ENCODE assay signal across 21 cellular contexts in genomic region chr6:134964451-134965203, GRCh38. TPM values are rescaled to one million over a fixed set of nuclear protein-coding genes. Genes with fewer than 3 reads are reported as not detected.
DNase-seq lines count a peak whose midpoint lies in the region; ATAC-seq, FAIRE-seq and TF ChIP-seq lines count a peak whose summit lies in the region.
"Had no signal": no experiment of that assay in that cellular context is flagged by ENCODE, and none has a peak within 500 bp of the region (broad histone marks: within the 10 kb centered on the region; RNA-seq: fewer than 3 reads in every experiment).

No MANE protein-coding gene starts in this region.

- no peak overlapping the region for H2AFZ ChIP-seq in endothelial cell of umbilical vein (ENCODE audit: low read depth, low read length)

- FAIRE-seq in endothelial cell of umbilical vein (lab: Jason Lieb, UNC), result peak; percentile 15
- FAIRE-seq: A549, GM18507, H54, RCC 7860 had no signal

- TF ChIP-seq POLR2A in endothelial cell of umbilical vein (IDR thresholded peaks at IDR 0.05; ENCODE audit: low read depth, low read length), result no peak

- H3K27ac Mint-ChIP-seq in Caco-2 (ENCODE audit: unreplicated experiment), result no peak overlapping the region
- H3K27ac Mint-ChIP-seq: CD8-positive, alpha-beta T cell; T-cell had no signal

- ATAC-seq in SK-N-SH treated with all-trans-retinoic acid at 6 μM for 48 hours, result peak; percentile 44; the same call in 1 of the 3 replicates
- ATAC-seq: A549; CD8-positive, alpha-beta T cell; T-cell had no signal

- POLR2A ChIA-PET in Caco-2 (lab: Charles Lee) (no interaction called here), HEK293 (lab: Yijun Ruan, JAX) (interaction anchor here (0.6 kb wide), 1 partner anchor 50 kb away, joined by 3 read pairs; no protein-coding TSS in a partner anchor), endothelial cell of umbilical vein (lab: Charles Lee) (interaction anchor here (0.6 kb wide), 1 partner anchor 799 kb away, joined by 4 read pairs; no protein-coding TSS in a partner anchor)

- H3K4me3 ChIP-seq in Caco-2 (ENCODE audit: low read depth, low read length) (no peak overlapping the region), HEK293 (ENCODE audit: low read depth, low read length) (no peak overlapping the region), endothelial cell of umbilical vein (replicated peaks in 1 of 3; ENCODE audit: insufficient read depth in 1 of 3, low read depth in 1 of 3, low read length in 3 of 3) (no peak overlapping the region)
- H3K4me3 ChIP-seq: A549, MG63 had no signal

- H3K36me3 Mint-ChIP-seq in Caco-2 (ENCODE audit: insufficient read depth, unreplicated experiment), result peaks cover 11% of the 10 kb centered on the region

- H3K27me3 Mint-ChIP-seq in Caco-2 (ENCODE audit: insufficient read depth, unreplicated experiment), result no peaks in the 10 kb centered on the region
- H3K27me3 Mint-ChIP-seq: T-cell had no signal

- no peaks in the 10 kb centered on the region for H3K79me2 ChIP-seq in endothelial cell of umbilical vein (ENCODE audit: control insufficient read depth, insufficient read depth, low read length)

- no peak for TF ChIP-seq CTCF in Caco-2 (IDR thresholded peaks at IDR 0.05; ENCODE audit: insufficient read depth in 1 of 2, low read depth in 1 of 2, low read length in 1 of 2, severe bottlenecking in 1 of 2, unreplicated experiment in 1 of 2)
- TF ChIP-seq CTCF in HEK293 (tag by site-specific recombination; IDR thresholded peaks at IDR 0.05), result no peak
- TF ChIP-seq CTCF in endothelial cell of umbilical vein (IDR thresholded peaks at IDR 0.05; ENCODE audit: extremely low read depth in 1 of 2, insufficient read depth in 1 of 2, low read depth in 1 of 2, low read length in 2 of 2), result no peak

- H3K9ac ChIP-seq in endothelial cell of umbilical vein (replicated peaks; ENCODE audit: extremely low read depth, insufficient read depth, low read length), result no peak overlapping the region

- BruUV-seq in Caco-2 (replicated peaks; lab: Mats Ljungman, UMichigan), result TSS peak; percentile 77
- BruUV-seq in endothelial cell of umbilical vein (replicated peaks; lab: Mats Ljungman, UMichigan), result TSS peak; percentile 70

- CTCF ChIA-PET in Caco-2 (lab: Charles Lee), result no interaction called here
- CTCF ChIA-PET in HEK293 (lab: Yijun Ruan, JAX), result interaction anchor here (0.6 to 1.0 kb wide), 3 partner anchors 29 to 124 kb away, joined by 3 read pairs; no protein-coding TSS in a partner anchor
- CTCF ChIA-PET in endothelial cell of umbilical vein (lab: Charles Lee), result interaction anchor here (0.5 to 2.1 kb wide), 6 partner anchors 24 to 843 kb away, joined by 3 to 6 read pairs (median 4); no protein-coding TSS in a partner anchor

- H3K4me3 Mint-ChIP-seq in Caco-2 (ENCODE audit: unreplicated experiment), result no peak overlapping the region
- H3K4me3 Mint-ChIP-seq: CD8-positive, alpha-beta T cell; T-cell had no signal

- H3K4me2 ChIP-seq in endothelial cell of umbilical vein (ENCODE audit: insufficient read depth, low read length), result no peak overlapping the region
- H3K4me2 ChIP-seq: A549 had no signal

- no peaks in the 10 kb centered on the region for H3K9me3 ChIP-seq in Caco-2
- no peaks in the 10 kb centered on the region for H3K9me3 ChIP-seq in HEK293 (ENCODE audit: control insufficient read depth, insufficient read depth, low read depth, low read length)
- no peaks in the 10 kb centered on the region for H3K9me3 ChIP-seq in endothelial cell of umbilical vein (replicated peaks; ENCODE audit: control insufficient read depth, insufficient read depth, low read length)
- H3K9me3 ChIP-seq: A549 had no signal

- H3K9me1 ChIP-seq in endothelial cell of umbilical vein (replicated peaks; ENCODE audit: control insufficient read depth, extremely low read depth, insufficient read depth, low read length), result no peaks in the 10 kb centered on the region

- no peaks in the 10 kb centered on the region for H3K27me3 ChIP-seq in Caco-2 (replicated peaks; ENCODE audit: control insufficient read depth, insufficient read depth, low read length)
- H3K27me3 ChIP-seq in endothelial cell of umbilical vein (ENCODE audit: control insufficient read depth in 2 of 2, insufficient read depth in 2 of 2, low read length in 2 of 2), result no peaks in the 10 kb centered on the region
- H3K27me3 ChIP-seq: MG63 had no signal

- no peaks in the 10 kb centered on the region for H3K4me1 Mint-ChIP-seq in Caco-2 (ENCODE audit: low read depth, unreplicated experiment)
- H3K4me1 Mint-ChIP-seq: T-cell had no signal

- no peaks in the 10 kb centered on the region for H3K4me1 ChIP-seq in Caco-2
- H3K4me1 ChIP-seq in HEK293 (ENCODE audit: control insufficient read depth, insufficient read depth, low read length), result no peaks in the 10 kb centered on the region
- no peaks in the 10 kb centered on the region for H3K4me1 ChIP-seq in endothelial cell of umbilical vein (ENCODE audit: control insufficient read depth, extremely low read depth, insufficient read depth, low read length)
- H3K4me1 ChIP-seq: A549 had no signal

- DNase-seq in Caco-2, result no peak
- no peak for DNase-seq in endothelial cell of umbilical vein (ENCODE audit: low read depth, low spot score)
- no peak for DNase-seq in DMS53 (lab: John Stamatoyannopoulos, UW)
- DNase-seq in effector CD4-positive, alpha-beta T cell, result no peak
- DNase-seq in NK-92 (lab: John Stamatoyannopoulos, UW; ENCODE audit: unreplicated experiment), result no peak
- DNase-seq: C1 segment of cervical spinal cord; CD8-positive, alpha-beta T cell; DND-41; MG63; NCI-H2029; NCI-H446 treated with DMSO at 0.1 percent for 48 hours; NCI-H526; NCI-H82; T-cell had no signal

- H3K9me3 Mint-ChIP-seq in Caco-2 (ENCODE audit: unreplicated experiment), result no peaks in the 10 kb centered on the region

- dilution Hi-C loops in endothelial cell of umbilical vein (cut with MboI; ENCODE audit: extremely low pct_ligation_motif_present, low sequenced_read_pairs), result no loop called here

- intact Hi-C loops in Caco-2 (cut with micrococcal nuclease; ENCODE audit: unreplicated experiment) (no loop called here), endothelial cell of umbilical vein (cut with micrococcal nuclease) (no loop called here)

- H4K20me1 ChIP-seq in endothelial cell of umbilical vein (replicated peaks; ENCODE audit: control insufficient read depth, extremely low read depth, insufficient read depth, low read length), result no peaks in the 10 kb centered on the region

- H3K36me3 ChIP-seq in Caco-2 (ENCODE audit: control insufficient read depth, insufficient read depth, low read length), result no peaks in the 10 kb centered on the region
- peaks cover 10 to 47% of the 10 kb centered on the region in 2 experiments for H3K36me3 ChIP-seq in HEK293 (ENCODE audit: control insufficient read depth in 2 of 2, insufficient read depth in 1 of 2, low read length in 2 of 2)
- no peaks in the 10 kb centered on the region for H3K36me3 ChIP-seq in endothelial cell of umbilical vein (ENCODE audit: control insufficient read depth in 2 of 2, extremely low read depth in 1 of 2, insufficient read depth in 2 of 2, low read length in 2 of 2)

- H3K27ac ChIP-seq in HEK293 (ENCODE audit: extremely low read depth, low read depth, low read length) (no peak overlapping the region), endothelial cell of umbilical vein (ENCODE audit: insufficient read depth, low read depth, low read length) (no peak overlapping the region)
- H3K27ac ChIP-seq: A549 had no signal

TF ChIP-seq in HEK293, 187 proteins besides CTCF, POLR2A, EP300 and RAD21:
- TF ChIP-seq FEZF1 (tag by site-specific recombination; IDR thresholded peaks at IDR 0.05) (peak; percentile 36; the same call in 1 of the 2 replicates), ZNF138 (tag by site-specific recombination; IDR thresholded peaks at IDR 0.05; ENCODE audit: borderline replicate concordance) (no peak), ZNF391 (tag by site-specific recombination; IDR thresholded peaks at IDR 0.05; ENCODE audit: borderline replicate concordance, low read depth) (no peak)

TF ChIP-seq in SK-N-SH treated with all-trans-retinoic acid at 6 μM for 48 hours, 23 proteins besides CTCF, POLR2A, EP300 and RAD21 (continues in another document):
- TF ChIP-seq OSR1 (CRISPR knock-in tag; IDR thresholded peaks at IDR 0.05), result no peak
- TF ChIP-seq ISL1 (CRISPR knock-in tag; IDR thresholded peaks at IDR 0.05), result peak; percentile 96
- TF ChIP-seq GLIS3 (CRISPR knock-in tag; IDR thresholded peaks at IDR 0.05), result no peak

TF ChIP-seq in endothelial cell of umbilical vein, 7 proteins besides CTCF, POLR2A, EP300 and RAD21:
- TF ChIP-seq GATA2 (IDR thresholded peaks at IDR 0.05; ENCODE audit: insufficient read depth, insufficient read length, low read depth, low read length) (no peak), EZH2 (IDR thresholded peaks at IDR 0.05; ENCODE audit: borderline replicate concordance, low read depth, low read length, severe bottlenecking) (no peak), POLR2AphosphoS5 (IDR thresholded peaks at IDR 0.05; ENCODE audit: insufficient read depth, low read depth, low read length) (no peak), MYC (IDR thresholded peaks at IDR 0.05; ENCODE audit: low read depth, low read length) (no peak), JUN (IDR thresholded peaks at IDR 0.05; ENCODE audit: borderline replicate concordance, insufficient read depth, insufficient read length, low read depth) (no peak), MAX (IDR thresholded peaks at IDR 0.05; ENCODE audit: insufficient read depth, insufficient read length) (no peak), FOS (IDR thresholded peaks at IDR 0.05; ENCODE audit: borderline replicate concordance, insufficient read depth, low read length) (no peak)

RNA-seq across cellular contexts. Expression of gene ALDH8A1, which starts 14.7 kb away (rescaled TPM):
- total RNA-seq in Caco-2 (2022) (0.21 and 0.29 TPM in 2 replicates), endothelial cell of umbilical vein (0.58 and 0.95 TPM in 2 replicates)
- polyA plus RNA-seq in endothelial cell of umbilical vein, result 0.08 and 0.41 TPM in 2 replicates
- polyA plus RNA-seq in endothelial cell of umbilical vein (2011; cell fraction: cytosol; rRNA removed), result 0.10 TPM in 2 replicates
- 2.1 and 4.4 TPM in 2 replicates for polyA plus RNA-seq in endothelial cell of umbilical vein (2011; cell fraction: nucleus; rRNA removed)
- polyA plus RNA-seq in endothelial cell of umbilical vein (2012), result 0.19 and 0.37 TPM in 2 replicates
- 0.15 and 0.36 TPM in 2 replicates for polyA minus RNA-seq in endothelial cell of umbilical vein
- not detected for polyA minus RNA-seq in endothelial cell of umbilical vein (2011; cell fraction: cytosol; rRNA and poly(A)+ RNA removed)
- polyA minus RNA-seq in endothelial cell of umbilical vein (2011; cell fraction: nucleus; rRNA and poly(A)+ RNA removed), result 1.3 and 2.1 TPM in 2 replicates
- total RNA-seq: HT-29 had no signal
